Comparison of ENCODE assay signal across 8 cellular contexts in genomic region chr22:37561209-37562048, GRCh38. TPM values are rescaled to one million over a fixed set of nuclear protein-coding genes. Genes with fewer than 3 reads are reported as not detected.
A peak's percentile ranks its signal among the peaks of the same experiment; 100 is the strongest.
DNase-seq lines count a peak whose midpoint lies in the region; ATAC-seq and TF ChIP-seq lines count a peak whose summit lies in the region.

No MANE protein-coding gene starts in this region.

- no peak overlapping the region for H3K27ac ChIP-seq in CD8-positive, alpha-beta T cell (ENCODE audit: low read depth, low read length)
- no peak overlapping the region for H3K27ac ChIP-seq in cardiac muscle cell
- peak overlapping the region; percentile 99 for H3K27ac ChIP-seq in ovary
- peak overlapping the region; percentile 99 to 100 for H3K27ac ChIP-seq in thoracic aorta

- peak; percentile 65 to 84 (median 77) for DNase-seq in CD8-positive, alpha-beta T cell
- DNase-seq in HuH-7 (ENCODE audit: low spot score) (peak; percentile 96), SW480 (ENCODE audit: low spot score) (peak; percentile 81), adipocyte (ENCODE audit: low read depth) (peak; percentile 97), cardiac muscle cell (ENCODE audit: low read depth in 1 of 2, low spot score in 1 of 2) (peak; percentile 87 to 94), ovary (peak; percentile 94 to 98 (median 98)), thoracic aorta (ENCODE audit: low spot score) (peak; percentile 84)

- peak; percentile 73 for TF ChIP-seq CTCF in CD8-positive, alpha-beta T cell (IDR thresholded peaks at IDR 0.05)
- TF ChIP-seq CTCF in cardiac muscle cell (IDR thresholded peaks at IDR 0.05; ENCODE audit: low read depth, low read length) (peak; percentile 84), ovary (IDR thresholded peaks at IDR 0.05) (peak; percentile 87 to 93 (median 92)), thoracic aorta (IDR thresholded peaks at IDR 0.05) (peak; percentile 80)

- ATAC-seq in CD8-positive, alpha-beta T cell = peak; percentile 69
- peak; percentile 35 for ATAC-seq in thoracic aorta (ENCODE audit: insufficient number of reproducible peaks, low FRiP score, low read depth)
- ATAC-seq in HG03378 (IDR thresholded peaks at IDR 0.05; ENCODE audit: unreplicated experiment) = no peak

- H3K9ac ChIP-seq in adipocyte (ENCODE audit: low read length) = peak overlapping the region; percentile 98

- CTCF ChIA-PET in CD8-positive, alpha-beta T cell (lab: Charles Lee) = interaction anchor here (0.8 to 15.7 kb wide), 8 partner anchors 17 to 56 kb away, joined by 3 to 540 read pairs (median 4); partner anchors contain the start of gene LGALS2

- no peaks in the 10 kb centered on the region for H3K9me3 ChIP-seq in CD8-positive, alpha-beta T cell (ENCODE audit: low read length)
- H3K9me3 ChIP-seq in adipocyte (ENCODE audit: control insufficient read depth, low read length) (no peaks in the 10 kb centered on the region), cardiac muscle cell (ENCODE audit: low read depth) (no peaks in the 10 kb centered on the region), ovary (no peaks in the 10 kb centered on the region), thoracic aorta (no peaks in the 10 kb centered on the region)

- TF ChIP-seq POLR2A in ovary (IDR thresholded peaks at IDR 0.05) = peak; percentile 70

- H3K27me3 ChIP-seq in CD8-positive, alpha-beta T cell (ENCODE audit: insufficient read depth, low read length) = peaks cover 13% of the 10 kb centered on the region
- H3K27me3 ChIP-seq in adipocyte (replicated peaks; ENCODE audit: control insufficient read depth, insufficient read depth, low read length) (no peaks in the 10 kb centered on the region), cardiac muscle cell (peaks cover 11% of the 10 kb centered on the region), ovary (no peaks in the 10 kb centered on the region), thoracic aorta (replicated peaks; ENCODE audit: insufficient read depth) (no peaks in the 10 kb centered on the region)

- POLR2A ChIA-PET in CD8-positive, alpha-beta T cell (lab: Charles Lee) = interaction anchor here (0.5 to 0.9 kb wide), 2 partner anchors 10 to 1849 kb away, joined by 3 to 4 read pairs; no protein-coding TSS in a partner anchor

- H3K27ac Mint-ChIP-seq in CD8-positive, alpha-beta T cell = no peak overlapping the region

- intact Hi-C loops in CD8-positive, alpha-beta T cell (cut with DNase I, micrococcal nuclease) = loop anchor here (1.0 to 10.0 kb wide), 3 partner anchors 16 to 297 kb away; no protein-coding TSS in a partner anchor
- intact Hi-C loops in ovary (cut with DNase I) = loop anchor here in 3 of 4 donors (2.0 kb wide), 1 partner anchor 15 kb away; no protein-coding TSS in a partner anchor

- peaks cover 23% of the 10 kb centered on the region for H3K4me1 Mint-ChIP-seq in CD8-positive, alpha-beta T cell (ENCODE audit: low read depth)

- H3K4me3 ChIP-seq in CD8-positive, alpha-beta T cell (ENCODE audit: low read depth, low read length) = peak overlapping the region; percentile 22
- H3K4me3 ChIP-seq in adipocyte (ENCODE audit: low read length) (peak overlapping the region; percentile 97), cardiac muscle cell (peak overlapping the region; percentile 56), ovary (peak overlapping the region; percentile 61), thoracic aorta (peak overlapping the region; percentile 95)

- peak overlapping the region; percentile 74 for H3K4me3 Mint-ChIP-seq in CD8-positive, alpha-beta T cell

- H3K36me3 Mint-ChIP-seq in CD8-positive, alpha-beta T cell = no peaks in the 10 kb centered on the region

- no peaks in the 10 kb centered on the region for H3K9me3 Mint-ChIP-seq in CD8-positive, alpha-beta T cell

- H3K36me3 ChIP-seq in CD8-positive, alpha-beta T cell (ENCODE audit: insufficient read depth, low read length) = no peaks in the 10 kb centered on the region
- H3K36me3 ChIP-seq in adipocyte (ENCODE audit: control insufficient read depth, insufficient read depth, low read length, severe bottlenecking) (peaks cover 11% of the 10 kb centered on the region), cardiac muscle cell (no peaks in the 10 kb centered on the region), ovary (peaks cover 3% of the 10 kb centered on the region), thoracic aorta (no peaks in the 10 kb centered on the region)

- H3K4me1 ChIP-seq in CD8-positive, alpha-beta T cell (ENCODE audit: insufficient read depth, low read length) = peaks cover 28% of the 10 kb centered on the region
- H3K4me1 ChIP-seq in adipocyte (ENCODE audit: control insufficient read depth, insufficient read depth, low read length) (peaks cover 45% of the 10 kb centered on the region), cardiac muscle cell (ENCODE audit: low read depth) (peaks cover 6% of the 10 kb centered on the region), ovary (ENCODE audit: insufficient read depth) (peaks cover 13% of the 10 kb centered on the region), thoracic aorta (ENCODE audit: control insufficient read depth in 1 of 2, low read depth in 2 of 2) (peaks cover 44 to 64% of the 10 kb centered on the region in 2 donors)

- WGBS in ovary, 3 donors = 0 to 1% (median 1%) methylated on average over 37 to 57 of the region's 57 CpGs

- H3K27me3 Mint-ChIP-seq in CD8-positive, alpha-beta T cell (ENCODE audit: low read depth) = peaks cover 24% of the 10 kb centered on the region

- no peak for TF ChIP-seq EP300 in ovary (IDR thresholded peaks at IDR 0.05)

RNA-seq across cellular contexts. Expression of gene CDC42EP1, which starts 1.1 kb away (rescaled TPM):
- total RNA-seq in CD8-positive, alpha-beta T cell = not detected
- 8.9 and 12.7 TPM in 2 replicates for total RNA-seq in cardiac muscle cell
- 10.9 and 21.6 TPM in 2 replicates for polyA plus RNA-seq in cardiac muscle cell
- total RNA-seq in ovary = 100 to 1,000 TPM in 2 of 7 donors, 10 to 100 TPM in 5; 25.6 to 125 (median 89.7) TPM
- polyA plus RNA-seq in ovary = 10 to 100 TPM in 1 of 2 donors, 1 to 10 TPM in 1; 3.4 to 41.3 TPM
- 100 to 1,000 TPM in 1 of 2 donors, 10 to 100 TPM in 1; 61.6 to 104 TPM for total RNA-seq in thoracic aorta

RNA-seq across cellular contexts. Expression of gene LGALS2, which starts 18.5 kb away (rescaled TPM):
- not detected for total RNA-seq in CD8-positive, alpha-beta T cell
- total RNA-seq in cardiac muscle cell (not detected in 2 replicates), ovary (1 to 10 TPM in 2 of 7 donors, not detected in 5; 1.7 to 2.6 TPM), thoracic aorta (not detected)
- polyA plus RNA-seq in cardiac muscle cell (not detected in 2 replicates), ovary (1 to 10 TPM in 1 of 2 donors, under 1 TPM in 1; 0.35 to 2.6 TPM)

RNA-seq across cellular contexts. Expression of gene CARD10, which starts 42.2 kb away (rescaled TPM):
- total RNA-seq in CD8-positive, alpha-beta T cell = under 1 TPM in 1 of 2 experiments, not detected in 1; 0.19 TPM
- 3.3 and 4.5 TPM in 2 replicates for total RNA-seq in cardiac muscle cell
- polyA plus RNA-seq in cardiac muscle cell = 2.1 and 3.9 TPM in 2 replicates
- 10 to 100 TPM in 4 of 7 donors, 1 to 10 TPM in 3; 4.8 to 13.6 (median 10.1) TPM for total RNA-seq in ovary
- polyA plus RNA-seq in ovary = 1 to 10 TPM in 1 of 2 donors, under 1 TPM in 1; 0.72 to 7.9 TPM
- 10 to 100 TPM in 1 of 2 donors, 1 to 10 TPM in 1; 7.2 to 11.0 TPM for total RNA-seq in thoracic aorta

RNA-seq across cellular contexts. Expression of gene GGA1, which starts 47.2 kb away (rescaled TPM):
- 10 to 100 TPM; 66.0 to 69.1 TPM for total RNA-seq in CD8-positive, alpha-beta T cell
- total RNA-seq in cardiac muscle cell (91.9 and 114 TPM in 2 replicates), ovary (10 to 100 TPM; 36.8 to 64.7 (median 49.6) TPM), thoracic aorta (10 to 100 TPM; 59.9 to 61.2 TPM)
- polyA plus RNA-seq in cardiac muscle cell (81.9 and 82.6 TPM in 2 replicates), ovary (10 to 100 TPM; 24.1 to 41.9 TPM)

Comparison
In these comparisons a context has a peak if more than half of its experiments do, and no peak if none do; other contexts are left out.
1. H3K27ac ChIP-seq: peak in ovary (2 of 2) and thoracic aorta (2 of 2); none in CD8-positive, alpha-beta T cell (single experiment) and cardiac muscle cell (single experiment).
2. H3K4me3 ChIP-seq: peak in every context shown above with its lines; median percentile 97 in adipocyte; 95 in thoracic aorta; 61 in ovary; 56 in cardiac muscle cell; 22 in CD8-positive, alpha-beta T cell.
3. Peak in every context shown above with its lines, with median percentiles within 50 percentile points of each other: DNase-seq and CTCF ChIP-seq.